Comparison of ENCODE assay signal across 7 cellular contexts in genomic region chr11:44871682-44872081, GRCh38.
DNase-seq lines count a peak whose midpoint lies in the region; ATAC-seq lines count a peak whose summit lies in the region.

No MANE protein-coding gene starts in this region.

- ATAC-seq in GM18502 (IDR thresholded peaks at IDR 0.05; ENCODE audit: poor library complexity, unreplicated experiment) (peak; percentile 97), GM21423 (IDR thresholded peaks at IDR 0.05; ENCODE audit: unreplicated experiment) (peak; percentile 93), HG02763 (IDR thresholded peaks at IDR 0.05; ENCODE audit: unreplicated experiment) (peak; percentile 95), HG03135 (IDR thresholded peaks at IDR 0.05; ENCODE audit: unreplicated experiment) (peak; percentile 92), HG03575 (IDR thresholded peaks at IDR 0.05; ENCODE audit: extremely low read depth, insufficient number of reproducible peaks, low FRiP score, unreplicated experiment) (peak; percentile 91)

- peak; percentile 51 for DNase-seq in GM19238 (ENCODE audit: insufficient read length, low spot score)
- DNase-seq in SIG-M5 treated with dmso at 0.1 percent for 504 hours (lab: John Stamatoyannopoulos, UW; ENCODE audit: unreplicated experiment) = peak; percentile 56

Comparison
In these comparisons a context has a peak if more than half of its experiments do, and no peak if none do; other contexts are left out.
1. Peak in every context shown above with its lines: DNase-seq and ATAC-seq.